ENCODE assay signal across 12 cellular contexts in the genomic region with DNA sequence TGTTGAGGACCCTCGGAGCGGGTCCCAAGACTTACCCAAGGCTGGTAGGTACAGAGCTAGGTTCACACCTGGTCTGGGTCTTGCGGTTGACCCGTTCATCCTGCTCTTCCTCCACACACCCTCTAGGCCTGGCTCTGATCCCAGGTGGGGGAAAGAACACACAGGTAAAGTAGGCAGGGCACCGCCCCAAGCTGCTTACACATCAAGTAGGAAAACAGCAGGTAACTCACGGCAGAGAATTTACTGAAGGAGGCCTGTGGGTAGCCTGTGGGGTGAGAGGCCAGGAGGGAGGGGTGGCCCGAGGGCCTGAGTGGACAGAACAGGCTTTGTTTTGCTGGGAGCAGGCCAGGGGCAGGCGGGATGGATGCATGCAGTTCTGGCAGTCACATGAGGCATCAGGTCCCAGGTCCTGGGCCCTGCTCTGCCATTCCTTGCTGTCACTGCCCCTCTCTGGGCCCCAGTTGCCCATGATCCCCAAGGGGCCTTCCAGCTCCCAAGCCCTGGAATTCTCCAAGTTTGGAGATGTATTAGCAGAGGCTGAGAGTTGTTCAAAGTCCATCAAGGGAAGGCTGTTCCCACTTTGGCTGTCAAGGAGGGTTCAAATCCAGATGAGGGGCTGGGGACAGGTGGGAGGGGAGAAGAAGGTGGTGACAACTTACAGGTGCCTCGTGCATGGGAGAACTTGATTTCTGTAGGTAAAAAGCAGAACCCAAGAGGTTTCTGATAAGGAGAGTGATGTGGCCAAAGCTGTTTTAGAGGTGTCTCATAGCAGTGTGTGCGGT. TPM values are rescaled to one million over a fixed set of nuclear protein-coding genes. Genes with fewer than 3 reads are reported as not detected.
DNase-seq lines count a peak whose midpoint lies in the region; ATAC-seq, FAIRE-seq and TF ChIP-seq lines count a peak whose summit lies in the region.
"Had no signal": no experiment of that assay in that cellular context is flagged by ENCODE, and none has a peak within 500 bp of the region (broad histone marks: within the 10 kb centered on the region; RNA-seq: fewer than 3 reads in every experiment).

No MANE protein-coding gene starts in this region.

- TF ChIP-seq CTCF in A549 (IDR thresholded peaks at IDR 0.05): no peak

- TF ChIP-seq POLR2A in A549 (IDR thresholded peaks at IDR 0.05; ENCODE audit: low read length): no peak

- CTCF ChIA-PET in A549 (lab: Yijun Ruan, JAX): interaction anchor here (0.9 to 5.3 kb wide), 4 partner anchors 10 to 131 kb away, joined by 3 to 36 read pairs (median 3); no protein-coding TSS in a partner anchor

- no peak for ATAC-seq in A549
- peak; percentile 78 for ATAC-seq in esophagus mucosa
- ATAC-seq in HG02884 (IDR thresholded peaks at IDR 0.05; ENCODE audit: unreplicated experiment): no peak
- ATAC-seq: stimulated activated naive CD8-positive, alpha-beta T cell treated with anti-CD3 and anti-CD28 coated beads, Interleukin-15, Interleukin-2, amounts not matched to agents 100 U/mL and 50 U/mL, for 24 hours had no signal

- 70% methylated on average over 10 of the region's 10 CpGs for WGBS in A549 (ENCODE audit: missing lambda C conversion rate)

- no peak for TF ChIP-seq RAD21 in A549 (conservative IDR thresholded peaks at IDR 0.05 in 1 of 2, IDR thresholded peaks at IDR 0.05 in 1 of 2)

- H3K4me2 ChIP-seq in A549: peak overlapping the region; percentile 92
- H3K4me2 ChIP-seq: KMS-11 had no signal

- no peak for DNase-seq in A549 (ENCODE audit: low read depth in 1 of 2, low spot score in 1 of 2)
- DNase-seq in M059J (ENCODE audit: low read depth): peak; percentile 43
- DNase-seq in nucleus accumbens (lab: John Stamatoyannopoulos, UW): peak in 29 of 56 donors; percentile 11 to 64 (median 35)
- no peak for DNase-seq in DMS 273 treated with DMSO at 0.1 percent for 48 hours (lab: John Stamatoyannopoulos, UW)
- no peak for DNase-seq in activated CD4-positive, alpha-beta T cell treated with anti-CD3 and anti-CD28 coated beads for 48 hours
- DNase-seq in GDM1 (lab: John Stamatoyannopoulos, UW): no peak
- DNase-seq: COR-L47; stimulated activated naive CD8-positive, alpha-beta T cell treated with anti-CD3 and anti-CD28 coated beads, Interleukin-15, Interleukin-2, amounts not matched to agents 100 U/mL and 50 U/mL, for 24 hours had no signal

- POLR2A ChIA-PET in A549 (lab: Yijun Ruan, JAX): interaction anchor here (0.7 to 5.3 kb wide), 3 partner anchors 11 to 25 kb away, joined by 6 to 99 read pairs (median 7); no protein-coding TSS in a partner anchor

- H3K4me3 ChIP-seq in A549: peak overlapping the region; percentile 71

- no peak for FAIRE-seq in A549 (lab: Jason Lieb, UNC)
- FAIRE-seq: colon had no signal

- H3K4me1 ChIP-seq in A549: peaks cover 81% of the 10 kb centered on the region

- TF ChIP-seq EP300 in A549 (IDR thresholded peaks at IDR 0.05): no peak

- H3K9me3 ChIP-seq in A549: no peaks in the 10 kb centered on the region

- H3K27ac ChIP-seq in A549: peak overlapping the region; percentile 96 to 98
- H3K27ac ChIP-seq: KMS-11 had no signal

TF ChIP-seq in A549, 52 proteins besides CTCF, POLR2A, EP300 and RAD21:
- peak in 1 of 2 experiments; percentile 40; a peak in 2 of 5 replicates for TF ChIP-seq JUN (IDR thresholded peaks at IDR 0.05)
- TF ChIP-seq FOSB (CRISPR knock-in tag; IDR thresholded peaks at IDR 0.05): no peak
- TF ChIP-seq, protein P1, sequence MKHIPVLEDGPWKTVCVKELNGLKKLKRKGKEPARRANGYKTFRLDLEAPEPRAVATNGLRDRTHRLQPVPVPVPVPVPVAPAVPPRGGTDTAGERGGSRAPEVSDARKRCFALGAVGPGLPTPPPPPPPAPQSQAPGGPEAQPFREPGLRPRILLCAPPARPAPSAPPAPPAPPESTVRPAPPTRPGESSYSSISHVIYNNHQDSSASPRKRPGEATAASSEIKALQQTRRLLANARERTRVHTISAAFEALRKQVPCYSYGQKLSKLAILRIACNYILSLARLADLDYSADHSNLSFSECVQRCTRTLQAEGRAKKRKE (CRISPR knock-in tag; IDR thresholded peaks at IDR 0.05; ENCODE audit: low read depth): no peak

RNA-seq across cellular contexts. Expression of a gene that starts 5.7 kb away (rescaled TPM):
- polyA plus RNA-seq in A549 (2011; rRNA removed): 164 and 188 TPM in 2 replicates
- polyA plus RNA-seq in A549 (2012; cell fraction: cytosol; rRNA removed): 177 and 263 TPM in 2 replicates
- 271 and 323 TPM in 2 replicates for polyA plus RNA-seq in A549 (2012; cell fraction: nucleus; rRNA removed)
- polyA plus RNA-seq in A549 (2017; fragmentation: RNase III; extraction: RNeasy Plus Mini Kit Qiagen cat#74134 plus additional on column Dnase treatment): 145 to 171 TPM (median 164 TPM) in 3 replicates
- polyA minus RNA-seq in A549 (2011; rRNA and poly(A)+ RNA removed): 186 and 192 TPM in 2 replicates
- total RNA-seq in M059J (2014; rRNA removed; shearing (Covaris generic)): 22.2 and 27.0 TPM in 2 replicates
- 50.7 TPM for total RNA-seq in esophagus mucosa

Comparison
In these comparisons a context has a peak if more than half of its experiments do, and no peak if none do; other contexts are left out.
1. DNase-seq: peak in M059J (single experiment) and nucleus accumbens (29 of 56); none in A549 (0 of 2), DMS 273 treated with DMSO at 0.1 percent for 48 hours (single experiment), activated CD4-positive, alpha-beta T cell treated with anti-CD3 and anti-CD28 coated beads for 48 hours (single experiment) and GDM1 (single experiment).